8 cellular contexts compared by ENCODE assay signal in the genomic region with DNA sequence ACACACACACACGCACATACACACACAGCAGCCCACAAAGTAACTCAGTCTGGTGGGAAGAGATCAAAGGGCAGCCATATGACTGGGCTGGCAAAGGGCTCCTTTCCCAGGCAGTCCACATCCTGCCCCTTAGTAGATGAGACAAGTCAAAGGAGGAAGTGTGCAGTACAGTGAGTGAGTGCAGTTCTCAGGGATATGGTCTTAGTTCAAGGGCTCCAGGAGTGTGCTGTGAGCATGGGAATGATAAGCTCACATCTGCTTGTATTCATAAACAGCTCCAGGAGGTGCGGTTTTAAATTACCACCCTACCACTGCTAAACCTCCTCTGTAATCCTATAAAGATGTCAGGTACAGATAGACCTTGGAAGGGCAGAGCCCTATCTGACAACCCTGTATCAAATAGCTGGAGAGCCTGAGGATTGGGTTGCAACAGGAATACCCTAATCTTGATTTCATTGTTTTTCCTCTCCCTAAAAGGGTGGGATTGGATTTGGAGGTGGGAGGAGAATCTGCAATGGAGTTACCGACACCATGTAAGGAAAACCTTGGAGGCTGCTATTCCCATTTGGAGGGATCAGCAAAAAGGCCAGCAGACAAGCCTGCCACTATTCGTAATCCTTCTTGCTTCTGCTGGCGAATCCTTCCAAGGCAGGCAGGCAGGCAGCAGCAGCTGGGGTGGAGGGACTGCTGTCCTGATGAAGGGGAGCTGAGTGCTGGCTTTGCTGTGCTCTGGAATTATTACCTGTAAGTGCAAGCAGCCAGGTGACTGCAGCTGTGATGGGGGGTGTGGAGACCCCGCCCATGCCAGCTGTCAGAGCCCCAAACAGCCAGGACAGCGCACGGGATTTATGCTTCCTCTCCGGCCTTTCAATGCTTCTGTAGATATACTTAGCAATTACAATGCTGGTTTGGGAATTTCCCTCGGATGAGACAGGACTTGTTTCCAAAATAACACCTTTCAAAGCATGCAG.
DNase-seq lines count a peak whose midpoint lies in the region; ATAC-seq and TF ChIP-seq lines count a peak whose summit lies in the region.

No MANE protein-coding gene starts in this region.

- H3K27me3 Mint-ChIP-seq in activated T-cell treated with anti-CD3 and anti-CD28 coated beads, Interleukin-2, amount 50 U/mL, for 24 hours, result peaks cover 3% of the 10 kb centered on the region

- peak overlapping the region in 1 of 4 donors; percentile 1 for H3K4me3 ChIP-seq in esophagus squamous epithelium

- intact Hi-C loops in esophagus squamous epithelium (cut with DNase I), result no loop called here

- peak overlapping the region in 3 of 4 donors; percentile 38 to 70 (median 63) for H3K27ac ChIP-seq in esophagus squamous epithelium

- peaks cover 10% of the 10 kb centered on the region for H3K4me1 Mint-ChIP-seq in activated T-cell treated with anti-CD3 and anti-CD28 coated beads, Interleukin-2, amount 50 U/mL, for 24 hours (ENCODE audit: low read depth)

- H3K36me3 ChIP-seq in esophagus squamous epithelium, result no peaks in the 10 kb centered on the region

- TF ChIP-seq POLR2A in esophagus squamous epithelium (IDR thresholded peaks at IDR 0.05), result no peak

- TF ChIP-seq CTCF in esophagus squamous epithelium (IDR thresholded peaks at IDR 0.05), result no peak

- no peaks in the 10 kb centered on the region for H3K9me3 ChIP-seq in esophagus squamous epithelium

- peaks cover 4 to 20% (median 13%) of the 10 kb centered on the region in 3 donors for H3K4me1 ChIP-seq in esophagus squamous epithelium

- WGBS in esophagus squamous epithelium, 2 donors, result 16 to 30% methylated on average over 10 of the region's 10 CpGs

- H3K9me3 Mint-ChIP-seq in activated T-cell treated with anti-CD3 and anti-CD28 coated beads, Interleukin-2, amount 50 U/mL, for 24 hours, result no peaks in the 10 kb centered on the region

- H3K27me3 ChIP-seq in esophagus squamous epithelium, result no peaks in the 10 kb centered on the region

- H3K27ac Mint-ChIP-seq in activated T-cell treated with anti-CD3 and anti-CD28 coated beads, Interleukin-2, amount 50 U/mL, for 24 hours, result no peak overlapping the region

- H3K4me3 Mint-ChIP-seq in activated T-cell treated with anti-CD3 and anti-CD28 coated beads, Interleukin-2, amount 50 U/mL, for 24 hours, result no peak overlapping the region

- no peak for ATAC-seq in HG03280 (IDR thresholded peaks at IDR 0.05; ENCODE audit: unreplicated experiment)

- no peaks in the 10 kb centered on the region for H3K36me3 Mint-ChIP-seq in activated T-cell treated with anti-CD3 and anti-CD28 coated beads, Interleukin-2, amount 50 U/mL, for 24 hours (ENCODE audit: low read depth)

- DNase-seq in H4 (ENCODE audit: low spot score) (peak; percentile 84), NCI-H524 treated with DMSO at 0.1 percent for 48 hours (lab: John Stamatoyannopoulos, UW) (peak; percentile 97), esophagus squamous epithelium (lab: John Stamatoyannopoulos, UW) (no peak), pulmonary artery endothelial cell (ENCODE audit: low read depth, low spot score) (peak; percentile 95), CD1c-positive myeloid dendritic cell (ENCODE audit: extremely low spot score) (no peak), T-helper 2 cell (no peak)
- no peak for DNase-seq in activated T-cell treated with anti-CD3 and anti-CD28 coated beads, Interleukin-2, amount 50 U/mL, for 24 hours

Comparison
In these comparisons a context has a peak if more than half of its experiments do, and no peak if none do; other contexts are left out.
1. DNase-seq: peak in H4 (single experiment), NCI-H524 treated with DMSO at 0.1 percent for 48 hours (single experiment) and pulmonary artery endothelial cell (single experiment); none in esophagus squamous epithelium (single experiment), CD1c-positive myeloid dendritic cell (single experiment), activated T-cell treated with anti-CD3 and anti-CD28 coated beads, Interleukin-2, amount 50 U/mL, for 24 hours (single experiment) and T-helper 2 cell (0 of 5).